ENCODE assay signal across 25 cellular contexts in the genomic region with DNA sequence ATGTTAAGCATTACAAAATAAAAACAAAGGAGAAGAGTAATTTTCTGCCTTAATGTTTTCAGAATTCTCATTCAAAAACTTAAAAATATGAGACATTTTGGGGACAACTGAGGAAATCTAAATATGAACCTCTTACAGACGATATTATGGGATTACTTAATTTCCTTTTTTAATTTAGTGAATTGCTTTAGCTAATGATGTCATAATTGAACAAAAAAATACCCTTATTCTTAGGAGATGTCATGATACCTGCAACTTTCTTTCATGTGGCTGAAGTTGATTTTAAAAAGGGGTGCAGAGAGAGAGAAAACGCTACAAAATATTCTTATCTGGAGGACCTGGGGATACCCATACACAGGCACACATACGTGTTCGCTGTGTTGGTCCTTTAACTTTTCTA.
"Had no signal": no experiment of that assay in that cellular context is flagged by ENCODE, and none has a peak within 500 bp of the region (broad histone marks: within the 10 kb centered on the region; RNA-seq: fewer than 3 reads in every experiment).

No MANE protein-coding gene starts in this region.

- H3K9me3 ChIP-seq: left ventricle myocardium inferior, ovary, right atrium auricular region, stomach, testis, thyroid gland, transverse colon, upper lobe of left lung, vagina had no signal

- ATAC-seq: left colon; natural killer cell; stimulated activated naive B cell treated with anti-CD40 and anti-IgM and Interleukin-4, amounts not matched to agents 10 μg/mL and 1 μg/mL and 100 μg/mL, for 72 hours; stimulated activated naive CD8-positive, alpha-beta T cell treated with anti-CD3 and anti-CD28 coated beads, Interleukin-15, Interleukin-2, amounts not matched to agents 100 U/mL and 50 U/mL, for 24 hours had no signal

- H3K9me3 Mint-ChIP-seq: mesothelial cell of epicardium, natural killer cell had no signal

- H3K36me3 ChIP-seq: ovary, transverse colon, vagina had no signal

- H3K36me3 Mint-ChIP-seq: immature natural killer cell; natural killer cell; stimulated activated naive B cell treated with anti-CD40 and anti-IgM and Interleukin-4, amounts not matched to agents 10 μg/mL and 1 μg/mL and 100 μg/mL, for 72 hours had no signal

- H3K27ac Mint-ChIP-seq: immature natural killer cell, mesothelial cell of epicardium, natural killer cell, progenitor cell of endocrine pancreas had no signal

- H3K4me1 ChIP-seq: stomach, testis, thyroid gland, transverse colon, upper lobe of left lung, vagina had no signal

- H3K27me3 Mint-ChIP-seq: stimulated activated naive B cell treated with anti-CD40 and anti-IgM and Interleukin-4, amounts not matched to agents 10 μg/mL and 1 μg/mL and 100 μg/mL, for 72 hours had no signal

- H3K4me3 ChIP-seq: left ventricle myocardium inferior, lung, ovary, right atrium auricular region, skin epidermis, stomach, testis, thyroid gland, transverse colon, upper lobe of left lung, vagina had no signal

- DNase-seq: hypothalamus; immature natural killer cell; kidney; left colon; left ventricle myocardium inferior; naive B cell; natural killer cell; ovary; stimulated activated CD4-positive, alpha-beta T cell treated with anti-CD3 and anti-CD28 coated beads, Interleukin-12 subunit alpha, Interleukin-12 subunit beta, amount 100 ng/mL, for 4 hours; stimulated activated CD4-positive, alpha-beta T cell treated with anti-CD3 and anti-CD28 coated beads, Interleukin-15, amount 100 ng/mL, for 24 hours; stimulated activated CD4-positive, alpha-beta T cell treated with anti-CD3 and anti-CD28 coated beads, Interleukin-2, amount 100 ng/mL, for 24 hours; stimulated activated CD4-positive, alpha-beta T cell treated with anti-CD3 and anti-CD28 coated beads, Interleukin-4, amount 100 ng/mL, for 1 hour; stimulated activated naive B cell treated with anti-CD40 and anti-IgM and Interleukin-4, amounts not matched to agents 10 μg/mL and 1 μg/mL and 100 μg/mL, for 72 hours; stimulated activated naive CD8-positive, alpha-beta T cell treated with anti-CD3 and anti-CD28 coated beads, Interleukin-15, Interleukin-2, amounts not matched to agents 100 U/mL and 50 U/mL, for 24 hours; stomach; testis; thyroid gland; transverse colon; upper lobe of left lung had no signal

- H3K4me3 Mint-ChIP-seq: immature natural killer cell; mesothelial cell of epicardium; naive B cell; natural killer cell; stimulated activated naive B cell treated with anti-CD40 and anti-IgM and Interleukin-4, amounts not matched to agents 10 μg/mL and 1 μg/mL and 100 μg/mL, for 72 hours had no signal

- H3K27ac ChIP-seq: left ventricle myocardium inferior, ovary, stomach, testis, thyroid gland, transverse colon, upper lobe of left lung, vagina had no signal

- H3K4me1 Mint-ChIP-seq: immature natural killer cell had no signal
